Comparison of ENCODE assay signal across 2 cellular contexts in the genomic region with DNA sequence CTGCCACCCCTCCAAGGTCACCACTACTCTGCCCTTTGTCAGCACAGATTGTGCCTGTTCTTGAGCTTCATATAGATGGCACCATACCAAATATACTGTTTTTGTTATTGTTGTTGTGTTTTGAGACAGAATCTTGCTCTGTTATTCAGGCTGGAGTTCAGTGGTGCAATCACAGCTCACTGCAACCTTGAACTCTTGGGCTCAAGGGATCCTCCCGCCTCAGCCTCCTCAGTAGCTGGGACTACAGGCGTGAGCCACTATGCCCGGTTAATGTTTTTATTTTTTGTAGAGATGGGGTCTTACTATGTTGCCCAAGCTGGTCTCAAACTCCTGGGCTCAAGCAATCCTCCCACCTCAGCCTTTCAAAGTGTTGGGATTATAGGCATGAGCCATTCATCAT. TPM values are rescaled to one million over a fixed set of nuclear protein-coding genes. Genes with fewer than 3 reads are reported as not detected.
"Had no signal": no experiment of that assay in that cellular context is flagged by ENCODE, and none has a peak within 500 bp of the region (broad histone marks: within the 10 kb centered on the region; RNA-seq: fewer than 3 reads in every experiment).

No MANE protein-coding gene starts in this region.

RNA-seq across cellular contexts. Expression of gene SLC22A1, which starts 18.9 kb away (rescaled TPM):
- total RNA-seq: activated naive CD4-positive, alpha-beta T cell treated with anti-CD3 and anti-CD28 coated beads for 36 hours; OCI-LY7 had no signal
